In genomic region chr10:18456984-18457383, GRCh38 we compare ENCODE assay signal across 11 cellular contexts.
DNase-seq lines count a peak whose midpoint lies in the region; ATAC-seq, FAIRE-seq and TF ChIP-seq lines count a peak whose summit lies in the region.
"Had no signal": no experiment of that assay in that cellular context is flagged by ENCODE, and none has a peak within 500 bp of the region (broad histone marks: within the 10 kb centered on the region; RNA-seq: fewer than 3 reads in every experiment).

No MANE protein-coding gene starts in this region.

- no peaks in the 10 kb centered on the region for H3K36me3 Mint-ChIP-seq in T-helper 17 cell (ENCODE audit: low read depth)
- H3K36me3 Mint-ChIP-seq: type B pancreatic cell had no signal

- 88 to 95% (median 94%) methylated on average over 3 of the region's 3 CpGs for WGBS in small intestine, 3 donors

- FAIRE-seq in GM12891 (lab: Jason Lieb, UNC) = peak; percentile 80
- no peak for FAIRE-seq in small intestine (lab: Jason Lieb, UNC)

- H3K4me1 Mint-ChIP-seq in T-helper 17 cell = peaks cover 2% of the 10 kb centered on the region

- no peak overlapping the region for H3K4me3 ChIP-seq in small intestine (ENCODE audit: low read depth in 1 of 2, low read length in 2 of 2)
- H3K4me3 ChIP-seq: ascending aorta had no signal

- H3K27ac Mint-ChIP-seq in T-helper 17 cell = no peak overlapping the region
- H3K27ac Mint-ChIP-seq: endodermal cell, type B pancreatic cell had no signal

- H3K27me3 ChIP-seq in small intestine (ENCODE audit: control insufficient read depth in 2 of 2, insufficient read depth in 2 of 2, low read length in 2 of 2) = no peaks in the 10 kb centered on the region
- H3K27me3 ChIP-seq: ascending aorta had no signal

- no peak overlapping the region for H3K4me3 Mint-ChIP-seq in T-helper 17 cell
- H3K4me3 Mint-ChIP-seq: endodermal cell, type B pancreatic cell had no signal

- H3K27ac ChIP-seq in small intestine (ENCODE audit: low read depth in 1 of 2, low read length in 1 of 2) = no peak overlapping the region
- H3K27ac ChIP-seq: ascending aorta had no signal

- DNase-seq in GM12891 (ENCODE audit: insufficient read length, low spot score) = no peak
- no peak for DNase-seq in activated effector memory CD4-positive, alpha-beta T cell treated with anti-CD3 and anti-CD28 coated beads, Interleukin-2, amount 50 U/mL, for 16 hours
- DNase-seq in small intestine = no peak
- DNase-seq in T-helper 17 cell = no peak
- no peak for DNase-seq in dermis blood vessel endothelial cell
- DNase-seq: endodermal cell had no signal

- H3K27me3 Mint-ChIP-seq in T-helper 17 cell = no peaks in the 10 kb centered on the region
- H3K27me3 Mint-ChIP-seq: type B pancreatic cell had no signal

- peak; percentile 97 for ATAC-seq in GM19395 (IDR thresholded peaks at IDR 0.05; ENCODE audit: unreplicated experiment)
- peak; percentile 92 for ATAC-seq in HG02798 (IDR thresholded peaks at IDR 0.05; ENCODE audit: poor library complexity, unreplicated experiment)
- ATAC-seq in HG03457 (IDR thresholded peaks at IDR 0.05; ENCODE audit: unreplicated experiment) = peak; percentile 99
- no peak for ATAC-seq in T-helper 17 cell

- H3K36me3 ChIP-seq in small intestine (ENCODE audit: control insufficient read depth in 2 of 2, insufficient read depth in 2 of 2, low read length in 2 of 2) = no peaks in the 10 kb centered on the region
- H3K36me3 ChIP-seq: ascending aorta had no signal

- no peaks in the 10 kb centered on the region for H3K4me1 ChIP-seq in small intestine (ENCODE audit: control insufficient read depth in 2 of 2, insufficient read depth in 1 of 2, low read depth in 1 of 2, low read length in 1 of 2)
- H3K4me1 ChIP-seq: ascending aorta had no signal

- no peak for TF ChIP-seq POLR2A in GM12891 (IDR thresholded peaks at IDR 0.05; ENCODE audit: low read depth, low read length)

- no peaks in the 10 kb centered on the region for H3K9me3 ChIP-seq in small intestine (ENCODE audit: control insufficient read depth, low read depth)
- H3K9me3 ChIP-seq in T-helper 17 cell (ENCODE audit: control insufficient read depth, low read length, poor library complexity, severe bottlenecking) = no peaks in the 10 kb centered on the region
- H3K9me3 ChIP-seq: ascending aorta had no signal

TF ChIP-seq in GM12891, 5 proteins besides CTCF, POLR2A, EP300 and RAD21:
- no peak for TF ChIP-seq SPI1 (IDR thresholded peaks at IDR 0.05; ENCODE audit: low read depth, low read length)
- TF ChIP-seq PAX5 (IDR thresholded peaks at IDR 0.05; ENCODE audit: insufficient read depth, low read length, severe bottlenecking) = peak; percentile 74
